12 cellular contexts compared by ENCODE assay signal in the genomic region with DNA sequence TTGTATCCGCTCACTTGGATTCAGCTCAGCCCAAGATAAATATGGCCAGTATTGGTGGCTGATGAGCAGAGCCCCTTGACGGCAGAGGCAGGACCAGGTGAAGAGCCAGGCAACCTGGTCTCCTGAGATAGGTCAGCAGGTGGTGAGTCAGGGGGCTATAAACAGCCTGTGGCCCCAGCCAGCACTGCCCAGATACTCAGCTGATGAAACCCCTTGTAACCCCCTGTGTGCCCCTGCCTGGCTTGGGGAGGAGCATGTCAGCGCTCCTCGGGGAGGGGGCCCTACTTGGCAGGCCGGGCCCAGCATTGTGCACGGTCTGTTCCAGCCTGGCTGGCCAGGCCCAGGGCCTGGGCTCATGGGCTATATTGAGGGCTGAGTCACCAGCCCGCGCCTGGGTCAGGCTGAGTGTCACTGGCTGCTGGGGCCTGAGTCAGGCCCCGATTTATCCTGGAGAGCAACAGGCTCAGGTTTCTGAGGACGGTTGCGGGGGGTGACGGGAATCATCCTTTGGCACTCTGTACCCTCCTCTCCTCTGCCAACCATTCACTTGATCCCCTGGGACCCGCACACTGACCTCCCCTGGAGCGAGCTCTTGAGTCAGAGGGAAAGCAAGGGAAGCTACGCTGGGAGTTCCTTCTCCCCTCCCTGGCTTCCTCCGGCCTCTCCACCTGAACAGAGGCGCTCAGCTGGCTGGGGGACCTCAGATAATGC. TPM values are rescaled to one million over a fixed set of nuclear protein-coding genes. Genes with fewer than 3 reads are reported as not detected.
DNase-seq lines count a peak whose midpoint lies in the region; ATAC-seq and TF ChIP-seq lines count a peak whose summit lies in the region.
"Had no signal": no experiment of that assay in that cellular context is flagged by ENCODE, and none has a peak within 500 bp of the region (broad histone marks: within the 10 kb centered on the region; RNA-seq: fewer than 3 reads in every experiment).

No MANE protein-coding gene starts in this region.

- peak overlapping the region; percentile 19 for H2BK5ac ChIP-seq in trophoblast cell (ENCODE audit: low read depth, low read length, poor library complexity)

- H2BK120ac ChIP-seq in trophoblast cell (ENCODE audit: insufficient read depth, low read length, poor library complexity): peak overlapping the region; percentile 34

- H3K79me2 ChIP-seq in trophoblast cell (ENCODE audit: control insufficient read depth, insufficient read depth, low read length, poor library complexity): peaks cover 12% of the 10 kb centered on the region

- no peak overlapping the region for H3K27ac Mint-ChIP-seq in activated CD4-positive, alpha-beta T cell treated with anti-CD3 and anti-CD28 coated beads, Interleukin-2, amount 10 ng/mL, durations not matched to agents 7 days and 5 days
- H3K27ac Mint-ChIP-seq in stimulated activated naive B cell treated with anti-CD40 and anti-IgM and Interleukin-4, amounts not matched to agents 10 μg/mL and 1 μg/mL and 100 μg/mL, for 72 hours: no peak overlapping the region
- H3K27ac Mint-ChIP-seq in activated CD8-positive, alpha-beta T cell treated with anti-CD3 and anti-CD28 coated beads, Interleukin-2, amount 10 ng/mL, durations not matched to agents 7 days and 5 days: no peak overlapping the region
- H3K27ac Mint-ChIP-seq: activated T-cell treated with anti-CD3 and anti-CD28 coated beads, Interleukin-2, amount 50 U/mL, for 24 hours had no signal

- H4K91ac ChIP-seq in trophoblast cell (ENCODE audit: low read depth, low read length): peak overlapping the region; percentile 36

- H3K36me3 Mint-ChIP-seq in activated CD4-positive, alpha-beta T cell treated with anti-CD3 and anti-CD28 coated beads, Interleukin-2, amount 10 ng/mL, durations not matched to agents 7 days and 5 days (ENCODE audit: low read depth): no peaks in the 10 kb centered on the region
- no peaks in the 10 kb centered on the region for H3K36me3 Mint-ChIP-seq in stimulated activated naive B cell treated with anti-CD40 and anti-IgM and Interleukin-4, amounts not matched to agents 10 μg/mL and 1 μg/mL and 100 μg/mL, for 72 hours
- H3K36me3 Mint-ChIP-seq in activated CD8-positive, alpha-beta T cell treated with anti-CD3 and anti-CD28 coated beads, Interleukin-2, amount 10 ng/mL, durations not matched to agents 7 days and 5 days (ENCODE audit: low read depth): no peaks in the 10 kb centered on the region

- TF ChIP-seq POLR2A in Peyer's patch (IDR thresholded peaks at IDR 0.05): no peak

- DNase-seq in Daoy (ENCODE audit: low read depth): peak; percentile 98
- peak; percentile 87 for DNase-seq in RPMI7951 (ENCODE audit: low read depth)
- DNase-seq in fibroblast of the aortic adventitia (ENCODE audit: low read depth): peak; percentile 89
- peak; percentile 60 to 71 for DNase-seq in trophoblast cell
- no peak for DNase-seq in Peyer's patch
- no peak for DNase-seq in activated CD4-positive, alpha-beta T cell treated with anti-CD3 and anti-CD28 coated beads, Interleukin-2, amount 10 ng/mL, durations not matched to agents 7 days and 5 days
- no peak for DNase-seq in stimulated activated naive B cell treated with anti-CD40 and anti-IgM and Interleukin-4, amounts not matched to agents 10 μg/mL and 1 μg/mL and 100 μg/mL, for 72 hours
- DNase-seq in activated CD8-positive, alpha-beta T cell treated with anti-CD3 and anti-CD28 coated beads, Interleukin-2, amount 10 ng/mL, durations not matched to agents 7 days and 5 days: no peak
- DNase-seq: activated T-cell treated with anti-CD3 and anti-CD28 coated beads, Interleukin-2, amount 50 U/mL, for 24 hours; head of caudate nucleus; RPMI8226; thyroid gland had no signal

- H3K27me3 ChIP-seq in trophoblast cell (ENCODE audit: insufficient read depth, low read length) (no peaks in the 10 kb centered on the region), Peyer's patch (peaks cover 0 to 8% of the 10 kb centered on the region in 2 donors)
- H3K27me3 ChIP-seq: thyroid gland had no signal

- H3K18ac ChIP-seq in trophoblast cell (ENCODE audit: low read length): peak overlapping the region; percentile 45

- POLR2A ChIA-PET in activated CD4-positive, alpha-beta T cell treated with anti-CD3 and anti-CD28 coated beads, Interleukin-2, amount 10 ng/mL, durations not matched to agents 7 days and 5 days (lab: Charles Lee): no interaction called here
- POLR2A ChIA-PET in activated CD8-positive, alpha-beta T cell treated with anti-CD3 and anti-CD28 coated beads, Interleukin-2, amount 10 ng/mL, durations not matched to agents 7 days and 5 days (lab: Charles Lee): no interaction called here

- H3K4ac ChIP-seq in trophoblast cell (ENCODE audit: low read depth, low read length): no peak overlapping the region

- ATAC-seq in stimulated activated naive B cell treated with anti-CD40 and anti-IgM and Interleukin-4, amounts not matched to agents 10 μg/mL and 1 μg/mL and 100 μg/mL, for 72 hours (replicated peaks): no peak
- no peak for ATAC-seq in activated CD8-positive, alpha-beta T cell treated with anti-CD3 and anti-CD28 coated beads, Interleukin-2, amount 10 ng/mL, durations not matched to agents 7 days and 5 days

- H3K27ac ChIP-seq in trophoblast cell (ENCODE audit: low read depth, low read length): peak overlapping the region; percentile 60
- peak overlapping the region in 1 of 4 donors; percentile 60 for H3K27ac ChIP-seq in Peyer's patch
- H3K27ac ChIP-seq: thyroid gland had no signal

- CTCF ChIA-PET in activated CD4-positive, alpha-beta T cell treated with anti-CD3 and anti-CD28 coated beads, Interleukin-2, amount 10 ng/mL, durations not matched to agents 7 days and 5 days (lab: Charles Lee): interaction anchor here (0.5 to 2.0 kb wide), 4 partner anchors 10 to 910 kb away, joined by 3 to 6 read pairs (median 4); no protein-coding TSS in a partner anchor
- CTCF ChIA-PET in activated CD8-positive, alpha-beta T cell treated with anti-CD3 and anti-CD28 coated beads, Interleukin-2, amount 10 ng/mL, durations not matched to agents 7 days and 5 days (lab: Charles Lee): interaction anchor here (1.0 kb wide), 1 partner anchor 56 kb away, joined by 4 read pairs; no protein-coding TSS in a partner anchor

- no peak overlapping the region for H2AFZ ChIP-seq in trophoblast cell (ENCODE audit: insufficient read depth, low read length, poor library complexity)

- no peaks in the 10 kb centered on the region for H3K9me3 Mint-ChIP-seq in activated CD4-positive, alpha-beta T cell treated with anti-CD3 and anti-CD28 coated beads, Interleukin-2, amount 10 ng/mL, durations not matched to agents 7 days and 5 days
- no peaks in the 10 kb centered on the region for H3K9me3 Mint-ChIP-seq in stimulated activated naive B cell treated with anti-CD40 and anti-IgM and Interleukin-4, amounts not matched to agents 10 μg/mL and 1 μg/mL and 100 μg/mL, for 72 hours
- H3K9me3 Mint-ChIP-seq in activated CD8-positive, alpha-beta T cell treated with anti-CD3 and anti-CD28 coated beads, Interleukin-2, amount 10 ng/mL, durations not matched to agents 7 days and 5 days (ENCODE audit: insufficient read depth): no peaks in the 10 kb centered on the region
- H3K9me3 Mint-ChIP-seq: activated T-cell treated with anti-CD3 and anti-CD28 coated beads, Interleukin-2, amount 50 U/mL, for 24 hours had no signal

- H3K4me1 ChIP-seq in trophoblast cell (ENCODE audit: control insufficient read depth in 1 of 2, insufficient read depth in 2 of 2, low read length in 2 of 2): peaks cover 27 to 31% of the 10 kb centered on the region in 2 experiments
- peaks cover 0 to 23% (median 17%) of the 10 kb centered on the region in 4 donors for H3K4me1 ChIP-seq in Peyer's patch

- H3K27me3 Mint-ChIP-seq in activated CD4-positive, alpha-beta T cell treated with anti-CD3 and anti-CD28 coated beads, Interleukin-2, amount 10 ng/mL, durations not matched to agents 7 days and 5 days: peaks cover 36% of the 10 kb centered on the region
- H3K27me3 Mint-ChIP-seq in stimulated activated naive B cell treated with anti-CD40 and anti-IgM and Interleukin-4, amounts not matched to agents 10 μg/mL and 1 μg/mL and 100 μg/mL, for 72 hours: peaks cover 52 to 64% of the 10 kb centered on the region in 2 donors
- peaks cover 32% of the 10 kb centered on the region for H3K27me3 Mint-ChIP-seq in activated CD8-positive, alpha-beta T cell treated with anti-CD3 and anti-CD28 coated beads, Interleukin-2, amount 10 ng/mL, durations not matched to agents 7 days and 5 days (ENCODE audit: low read depth)

- H3K9me3 ChIP-seq in trophoblast cell (ENCODE audit: insufficient read depth, low read depth, low read length): peaks cover 3% of the 10 kb centered on the region
- H3K9me3 ChIP-seq in Peyer's patch: no peaks in the 10 kb centered on the region
- H3K9me3 ChIP-seq: thyroid gland had no signal

- H3K4me3 Mint-ChIP-seq in activated CD4-positive, alpha-beta T cell treated with anti-CD3 and anti-CD28 coated beads, Interleukin-2, amount 10 ng/mL, durations not matched to agents 7 days and 5 days: no peak overlapping the region
- H3K4me3 Mint-ChIP-seq in stimulated activated naive B cell treated with anti-CD40 and anti-IgM and Interleukin-4, amounts not matched to agents 10 μg/mL and 1 μg/mL and 100 μg/mL, for 72 hours: no peak overlapping the region
- no peak overlapping the region for H3K4me3 Mint-ChIP-seq in activated CD8-positive, alpha-beta T cell treated with anti-CD3 and anti-CD28 coated beads, Interleukin-2, amount 10 ng/mL, durations not matched to agents 7 days and 5 days
- H3K4me3 Mint-ChIP-seq: activated T-cell treated with anti-CD3 and anti-CD28 coated beads, Interleukin-2, amount 50 U/mL, for 24 hours had no signal

- peak overlapping the region; percentile 30 for H4K8ac ChIP-seq in trophoblast cell (ENCODE audit: low read depth, low read length)

- peak overlapping the region; percentile 41 for H3K14ac ChIP-seq in trophoblast cell (ENCODE audit: low read length)

- H3K4me2 ChIP-seq in trophoblast cell (ENCODE audit: low read length): peak overlapping the region; percentile 29

- TF ChIP-seq CTCF in fibroblast of the aortic adventitia (IDR thresholded peaks at IDR 0.05; ENCODE audit: insufficient read depth, low read length) (no peak), Peyer's patch (IDR thresholded peaks at IDR 0.05) (no peak)

- H3K36me3 ChIP-seq in trophoblast cell (ENCODE audit: control insufficient read depth in 1 of 2, insufficient read depth in 2 of 2, low read length in 2 of 2): no peaks in the 10 kb centered on the region
- no peaks in the 10 kb centered on the region for H3K36me3 ChIP-seq in Peyer's patch
- H3K36me3 ChIP-seq: thyroid gland had no signal

- no peak overlapping the region for H3K9ac ChIP-seq in trophoblast cell (ENCODE audit: low read length)

- no peak overlapping the region for H4K12ac ChIP-seq in trophoblast cell (ENCODE audit: low read depth, low read length)

- H2BK12ac ChIP-seq in trophoblast cell (ENCODE audit: low read length): peak overlapping the region; percentile 58

- peaks cover 39% of the 10 kb centered on the region for H3K79me1 ChIP-seq in trophoblast cell (ENCODE audit: low read length)

- peak overlapping the region; percentile 23 for H2AK5ac ChIP-seq in trophoblast cell (ENCODE audit: low read length)

- no CpG with 5 or more reads among the region's 17 CpGs for WGBS in trophoblast cell (ENCODE audit: extremely low coverage, insufficient coverage, insufficient read length)

- H3K4me3 ChIP-seq in fibroblast of the aortic adventitia (ENCODE audit: low read depth, low read length) (no peak overlapping the region), trophoblast cell (ENCODE audit: low read depth, low read length) (no peak overlapping the region), Peyer's patch (no peak overlapping the region)
- H3K4me3 ChIP-seq: thyroid gland had no signal

- peaks cover 14% of the 10 kb centered on the region for H3K4me1 Mint-ChIP-seq in activated CD4-positive, alpha-beta T cell treated with anti-CD3 and anti-CD28 coated beads, Interleukin-2, amount 10 ng/mL, durations not matched to agents 7 days and 5 days
- H3K4me1 Mint-ChIP-seq in stimulated activated naive B cell treated with anti-CD40 and anti-IgM and Interleukin-4, amounts not matched to agents 10 μg/mL and 1 μg/mL and 100 μg/mL, for 72 hours: peaks cover 21 to 32% of the 10 kb centered on the region in 2 donors
- peaks cover 17% of the 10 kb centered on the region for H3K4me1 Mint-ChIP-seq in activated CD8-positive, alpha-beta T cell treated with anti-CD3 and anti-CD28 coated beads, Interleukin-2, amount 10 ng/mL, durations not matched to agents 7 days and 5 days (ENCODE audit: low read depth)

- no peak overlapping the region for H3K23ac ChIP-seq in trophoblast cell (ENCODE audit: low read length)

RNA-seq across cellular contexts. Expression of a gene that starts 2.8 kb away (rescaled TPM):
- total RNA-seq in Daoy (2014; rRNA removed; shearing (Covaris generic)): 67.5 and 81.1 TPM in 2 replicates
- 6.7 and 11.2 TPM in 2 replicates for total RNA-seq in RPMI7951 (2014; rRNA removed; shearing (Covaris generic))
- total RNA-seq in fibroblast of the aortic adventitia (ENCODE audit: low replicate concordance) (43.7 and 193 TPM in 2 replicates), Peyer's patch (10 to 100 TPM in 1 of 4 donors, 1 to 10 TPM in 3; 4.2 to 23.1 (median 6.5) TPM)
- polyA plus RNA-seq in trophoblast cell (2013): 81.4 and 85.6 TPM in 2 replicates
- total RNA-seq in activated CD4-positive, alpha-beta T cell treated with anti-CD3 and anti-CD28 coated beads, Interleukin-2, amount 10 ng/mL, durations not matched to agents 7 days and 5 days: not detected
- not detected for total RNA-seq in activated CD8-positive, alpha-beta T cell treated with anti-CD3 and anti-CD28 coated beads, Interleukin-2, amount 10 ng/mL, durations not matched to agents 7 days and 5 days

RNA-seq across cellular contexts. Expression of a gene that starts 35.3 kb away (rescaled TPM):
- total RNA-seq in Daoy (2014; rRNA removed; shearing (Covaris generic)): 103 and 130 TPM in 2 replicates
- 234 TPM in 2 replicates for total RNA-seq in RPMI7951 (2014; rRNA removed; shearing (Covaris generic))
- 6.1 and 76.7 TPM in 2 replicates for total RNA-seq in fibroblast of the aortic adventitia (ENCODE audit: low replicate concordance)
- polyA plus RNA-seq in trophoblast cell (2013): 282 and 295 TPM in 2 replicates
- total RNA-seq in Peyer's patch: 10 to 100 TPM; 71.3 to 88.3 (median 84.6) TPM
- total RNA-seq in activated CD4-positive, alpha-beta T cell treated with anti-CD3 and anti-CD28 coated beads, Interleukin-2, amount 10 ng/mL, durations not matched to agents 7 days and 5 days: 100 to 1,000 TPM; 123 to 143 TPM
- 100 to 1,000 TPM; 130 to 138 TPM for total RNA-seq in activated CD8-positive, alpha-beta T cell treated with anti-CD3 and anti-CD28 coated beads, Interleukin-2, amount 10 ng/mL, durations not matched to agents 7 days and 5 days

RNA-seq across cellular contexts. Expression of a gene that starts 35.6 kb away (rescaled TPM):
- 7.7 and 8.9 TPM in 2 replicates for total RNA-seq in Daoy (2014; rRNA removed; shearing (Covaris generic))
- 2.8 and 3.8 TPM in 2 replicates for total RNA-seq in RPMI7951 (2014; rRNA removed; shearing (Covaris generic))
- total RNA-seq in fibroblast of the aortic adventitia (ENCODE audit: low replicate concordance) (9.9 and 15.7 TPM in 2 replicates), Peyer's patch (10 to 100 TPM in 2 of 4 donors, 1 to 10 TPM in 1, under 1 TPM in 1; 0.35 to 35.5 (median 6.1) TPM)
- polyA plus RNA-seq in trophoblast cell (2013): 3.2 and 3.6 TPM in 2 replicates
- total RNA-seq in activated CD4-positive, alpha-beta T cell treated with anti-CD3 and anti-CD28 coated beads, Interleukin-2, amount 10 ng/mL, durations not matched to agents 7 days and 5 days: 1 to 10 TPM; 5.1 to 6.8 TPM
- 1 to 10 TPM; 5.6 to 8.9 TPM for total RNA-seq in activated CD8-positive, alpha-beta T cell treated with anti-CD3 and anti-CD28 coated beads, Interleukin-2, amount 10 ng/mL, durations not matched to agents 7 days and 5 days

RNA-seq across cellular contexts. Expression of a gene that starts 51.8 kb away (rescaled TPM):
- not detected in 2 replicates for total RNA-seq in Daoy (2014; rRNA removed; shearing (Covaris generic))
- not detected in 2 replicates for total RNA-seq in RPMI7951 (2014; rRNA removed; shearing (Covaris generic))
- not detected in 2 replicates for total RNA-seq in fibroblast of the aortic adventitia (ENCODE audit: low replicate concordance)
- not detected in 2 replicates for polyA plus RNA-seq in trophoblast cell (2013)
- total RNA-seq in Peyer's patch: not detected
- total RNA-seq in activated CD4-positive, alpha-beta T cell treated with anti-CD3 and anti-CD28 coated beads, Interleukin-2, amount 10 ng/mL, durations not matched to agents 7 days and 5 days: not detected
- not detected for total RNA-seq in activated CD8-positive, alpha-beta T cell treated with anti-CD3 and anti-CD28 coated beads, Interleukin-2, amount 10 ng/mL, durations not matched to agents 7 days and 5 days
- total RNA-seq: thyroid gland had no signal

Comparison
In these comparisons a context has a peak if more than half of its experiments do, and no peak if none do; other contexts are left out.
1. DNase-seq: peak in Daoy (single experiment), RPMI7951 (single experiment), fibroblast of the aortic adventitia (single experiment) and trophoblast cell (2 of 2); none in Peyer's patch (0 of 3), activated CD4-positive, alpha-beta T cell treated with anti-CD3 and anti-CD28 coated beads, Interleukin-2, amount 10 ng/mL, durations not matched to agents 7 days and 5 days (single experiment), stimulated activated naive B cell treated with anti-CD40 and anti-IgM and Interleukin-4, amounts not matched to agents 10 μg/mL and 1 μg/mL and 100 μg/mL, for 72 hours (single experiment) and activated CD8-positive, alpha-beta T cell treated with anti-CD3 and anti-CD28 coated beads, Interleukin-2, amount 10 ng/mL, durations not matched to agents 7 days and 5 days (single experiment).